Comparison of ENCODE assay signal across 1 cellular context in the genomic region with DNA sequence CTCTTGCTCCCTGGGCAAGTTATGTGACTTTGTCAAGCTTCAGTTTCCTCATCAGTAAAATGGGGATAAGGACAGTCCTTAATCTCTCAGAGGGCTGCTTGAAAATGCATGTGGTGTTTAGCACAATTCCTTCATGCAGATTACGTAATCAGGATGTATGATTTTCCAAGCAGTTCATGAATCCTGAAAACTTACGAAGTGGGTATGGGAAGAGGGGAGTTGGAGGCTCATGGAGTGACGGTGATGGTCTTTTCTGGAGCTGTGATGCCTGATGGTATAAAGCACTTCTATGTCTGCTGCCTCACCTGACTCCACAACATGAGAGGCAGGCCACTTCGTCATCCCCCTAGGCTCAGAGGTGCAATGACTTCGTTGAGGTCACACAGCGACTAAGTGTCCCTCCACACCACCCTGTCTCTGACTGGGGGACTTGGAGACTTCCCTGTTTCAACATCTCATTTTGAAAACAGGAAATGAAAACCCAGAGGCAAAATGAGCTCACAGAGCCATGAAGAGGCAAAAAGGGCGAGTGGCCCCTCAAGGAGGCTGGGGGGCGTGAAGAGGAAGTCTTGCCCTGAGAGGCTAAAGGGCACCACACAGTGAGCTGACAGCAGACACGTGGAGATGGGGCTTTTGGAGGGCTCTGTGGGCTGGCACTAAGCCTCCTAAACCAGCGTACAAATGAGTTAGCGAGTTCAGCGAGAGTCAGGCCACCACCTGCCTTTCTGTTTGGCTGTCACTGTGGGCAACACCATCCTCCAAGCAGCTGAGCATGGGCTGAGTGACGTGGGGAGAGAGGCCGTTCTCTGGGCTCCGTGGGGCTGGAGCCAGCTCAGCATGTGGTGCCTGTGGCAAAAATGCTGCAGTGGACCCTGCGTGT.
TF ChIP-seq lines count a peak whose summit lies in the region.

No MANE protein-coding gene starts in this region.

TF ChIP-seq in GM23338, 12 proteins besides CTCF, POLR2A, EP300 and RAD21 (continued from another document):
- TF ChIP-seq, protein P1, sequence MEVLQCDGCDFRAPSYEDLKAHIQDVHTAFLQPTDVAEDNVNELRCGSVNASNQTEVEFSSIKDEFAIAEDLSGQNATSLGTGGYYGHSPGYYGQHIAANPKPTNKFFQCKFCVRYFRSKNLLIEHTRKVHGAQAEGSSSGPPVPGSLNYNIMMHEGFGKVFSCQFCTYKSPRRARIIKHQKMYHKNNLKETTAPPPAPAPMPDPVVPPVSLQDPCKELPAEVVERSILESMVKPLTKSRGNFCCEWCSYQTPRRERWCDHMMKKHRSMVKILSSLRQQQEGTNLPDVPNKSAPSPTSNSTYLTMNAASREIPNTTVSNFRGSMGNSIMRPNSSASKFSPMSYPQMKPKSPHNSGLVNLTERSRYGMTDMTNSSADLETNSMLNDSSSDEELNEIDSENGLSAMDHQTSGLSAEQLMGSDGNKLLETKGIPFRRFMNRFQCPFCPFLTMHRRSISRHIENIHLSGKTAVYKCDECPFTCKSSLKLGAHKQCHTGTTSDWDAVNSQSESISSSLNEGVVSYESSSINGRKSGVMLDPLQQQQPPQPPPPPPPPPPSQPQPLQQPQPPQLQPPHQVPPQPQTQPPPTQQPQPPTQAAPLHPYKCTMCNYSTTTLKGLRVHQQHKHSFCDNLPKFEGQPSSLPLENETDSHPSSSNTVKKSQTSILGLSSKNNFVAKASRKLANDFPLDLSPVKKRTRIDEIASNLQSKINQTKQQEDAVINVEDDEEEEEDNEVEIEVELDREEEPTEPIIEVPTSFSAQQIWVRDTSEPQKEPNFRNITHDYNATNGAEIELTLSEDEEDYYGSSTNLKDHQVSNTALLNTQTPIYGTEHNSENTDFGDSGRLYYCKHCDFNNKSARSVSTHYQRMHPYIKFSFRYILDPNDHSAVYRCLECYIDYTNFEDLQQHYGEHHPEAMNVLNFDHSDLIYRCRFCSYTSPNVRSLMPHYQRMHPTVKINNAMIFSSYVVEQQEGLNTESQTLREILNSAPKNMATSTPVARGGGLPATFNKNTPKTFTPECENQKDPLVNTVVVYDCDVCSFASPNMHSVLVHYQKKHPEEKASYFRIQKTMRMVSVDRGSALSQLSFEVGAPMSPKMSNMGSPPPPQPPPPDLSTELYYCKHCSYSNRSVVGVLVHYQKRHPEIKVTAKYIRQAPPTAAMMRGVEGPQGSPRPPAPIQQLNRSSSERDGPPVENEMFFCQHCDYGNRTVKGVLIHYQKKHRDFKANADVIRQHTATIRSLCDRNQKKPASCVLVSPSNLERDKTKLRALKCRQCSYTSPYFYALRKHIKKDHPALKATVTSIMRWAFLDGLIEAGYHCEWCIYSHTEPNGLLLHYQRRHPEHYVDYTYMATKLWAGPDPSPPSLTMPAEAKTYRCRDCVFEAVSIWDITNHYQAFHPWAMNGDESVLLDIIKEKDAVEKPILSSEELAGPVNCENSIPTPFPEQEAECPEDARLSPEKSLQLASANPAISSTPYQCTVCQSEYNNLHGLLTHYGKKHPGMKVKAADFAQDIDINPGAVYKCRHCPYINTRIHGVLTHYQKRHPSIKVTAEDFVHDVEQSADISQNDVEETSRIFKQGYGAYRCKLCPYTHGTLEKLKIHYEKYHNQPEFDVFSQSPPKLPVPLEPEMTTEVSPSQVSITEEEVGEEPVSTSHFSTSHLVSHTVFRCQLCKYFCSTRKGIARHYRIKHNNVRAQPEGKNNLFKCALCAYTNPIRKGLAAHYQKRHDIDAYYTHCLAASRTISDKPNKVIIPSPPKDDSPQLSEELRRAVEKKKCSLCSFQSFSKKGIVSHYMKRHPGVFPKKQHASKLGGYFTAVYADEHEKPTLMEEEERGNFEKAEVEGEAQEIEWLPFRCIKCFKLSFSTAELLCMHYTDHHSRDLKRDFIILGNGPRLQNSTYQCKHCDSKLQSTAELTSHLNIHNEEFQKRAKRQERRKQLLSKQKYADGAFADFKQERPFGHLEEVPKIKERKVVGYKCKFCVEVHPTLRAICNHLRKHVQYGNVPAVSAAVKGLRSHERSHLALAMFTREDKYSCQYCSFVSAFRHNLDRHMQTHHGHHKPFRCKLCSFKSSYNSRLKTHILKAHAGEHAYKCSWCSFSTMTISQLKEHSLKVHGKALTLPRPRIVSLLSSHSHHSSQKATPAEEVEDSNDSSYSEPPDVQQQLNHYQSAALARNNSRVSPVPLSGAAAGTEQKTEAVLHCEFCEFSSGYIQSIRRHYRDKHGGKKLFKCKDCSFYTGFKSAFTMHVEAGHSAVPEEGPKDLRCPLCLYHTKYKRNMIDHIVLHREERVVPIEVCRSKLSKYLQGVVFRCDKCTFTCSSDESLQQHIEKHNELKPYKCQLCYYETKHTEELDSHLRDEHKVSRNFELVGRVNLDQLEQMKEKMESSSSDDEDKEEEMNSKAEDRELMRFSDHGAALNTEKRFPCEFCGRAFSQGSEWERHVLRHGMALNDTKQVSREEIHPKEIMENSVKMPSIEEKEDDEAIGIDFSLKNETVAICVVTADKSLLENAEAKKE (CRISPR knock-in tag; IDR thresholded peaks at IDR 0.05), result no peak
- TF ChIP-seq JUNB (IDR thresholded peaks at IDR 0.05; ENCODE audit: unreplicated experiment), result no peak
- TF ChIP-seq ZNF331 (CRISPR knock-in tag; IDR thresholded peaks at IDR 0.05; ENCODE audit: low read depth), result no peak
- TF ChIP-seq POLR2AphosphoS5 (IDR thresholded peaks at IDR 0.05; ENCODE audit: low read depth), result no peak
- TF ChIP-seq NANOG (IDR thresholded peaks at IDR 0.05; ENCODE audit: borderline replicate concordance), result no peak
TF ChIP-seq in GM23338: peak in this region for 0.
